24 cellular contexts compared by ENCODE assay signal in genomic region chr22:48336339-48337060, GRCh38.
"Had no signal": no experiment of that assay in that cellular context is flagged by ENCODE, and none has a peak within 500 bp of the region (broad histone marks: within the 10 kb centered on the region; RNA-seq: fewer than 3 reads in every experiment).

No MANE protein-coding gene starts in this region.

- H3K79me2 ChIP-seq: parathyroid adenoma had no signal

- DNase-seq: hippocampal formation; immature natural killer cell; left ventricle myocardium inferior; midbrain; mucosa of descending colon; naive thymus-derived CD4-positive, alpha-beta T cell; nucleus accumbens; right lobe of liver; stimulated activated CD4-positive, alpha-beta T cell treated with anti-CD3 and anti-CD28 coated beads, Interleukin-2, amount 100 ng/mL, for 24 hours; stimulated activated CD4-positive, alpha-beta T cell treated with anti-CD3 and anti-CD28 coated beads, Interleukin-4, amount 100 ng/mL, for 1 hour; stimulated activated naive B cell treated with anti-CD40 and anti-IgM and Interleukin-4, amounts not matched to agents 10 μg/mL and 1 μg/mL and 100 μg/mL, for 72 hours; stimulated activated naive CD8-positive, alpha-beta T cell treated with anti-CD3 and anti-CD28 coated beads, Interleukin-15, Interleukin-2, amounts not matched to agents 100 U/mL and 50 U/mL, for 24 hours; stomach; testis; thyroid gland; transverse colon had no signal

- H3K27ac Mint-ChIP-seq: immature natural killer cell; naive thymus-derived CD4-positive, alpha-beta T cell; natural killer cell treated with Interleukin-12 subunit alpha and Interleukin-12 subunit beta and Interleukin-15 and Interleukin-18, amount 100 ng/mL, for 72 hours; stimulated activated naive B cell treated with anti-CD40 and anti-IgM and Interleukin-4, amounts not matched to agents 10 μg/mL and 1 μg/mL and 100 μg/mL, for 72 hours had no signal

- H3K4me2 ChIP-seq: smooth muscle cell had no signal

- H3K4me1 ChIP-seq: left ventricle myocardium inferior, parathyroid adenoma, right atrium auricular region, right lobe of liver, stomach, testis, thyroid gland, transverse colon, upper lobe of left lung, vagina had no signal

- H3K9me3 ChIP-seq: left ventricle myocardium inferior, mucosa of descending colon, right atrium auricular region, right lobe of liver, stomach, testis, thyroid gland, transverse colon, upper lobe of left lung, vagina had no signal

- H2AFZ ChIP-seq: parathyroid adenoma had no signal

- ATAC-seq: mucosa of descending colon; naive thymus-derived CD4-positive, alpha-beta T cell; natural killer cell treated with Interleukin-12 subunit alpha and Interleukin-12 subunit beta and Interleukin-15 and Interleukin-18, amount 100 ng/mL, for 72 hours; right lobe of liver; stimulated activated naive B cell treated with anti-CD40 and anti-IgM and Interleukin-4, amounts not matched to agents 10 μg/mL and 1 μg/mL and 100 μg/mL, for 72 hours; stimulated activated naive CD8-positive, alpha-beta T cell treated with anti-CD3 and anti-CD28 coated beads, Interleukin-15, Interleukin-2, amounts not matched to agents 100 U/mL and 50 U/mL, for 24 hours had no signal

- FAIRE-seq: islet of Langerhans had no signal

- H3K4me3 ChIP-seq: left ventricle myocardium inferior, lung, mucosa of descending colon, right atrium auricular region, right lobe of liver, smooth muscle cell, stomach, testis, thyroid gland, transverse colon, upper lobe of left lung, vagina had no signal

- H3K9ac ChIP-seq: parathyroid adenoma had no signal

- H3K4me1 Mint-ChIP-seq: immature natural killer cell had no signal

- H3K36me3 Mint-ChIP-seq: immature natural killer cell; naive thymus-derived CD4-positive, alpha-beta T cell; natural killer cell treated with Interleukin-12 subunit alpha and Interleukin-12 subunit beta and Interleukin-15 and Interleukin-18, amount 100 ng/mL, for 72 hours; stimulated activated naive B cell treated with anti-CD40 and anti-IgM and Interleukin-4, amounts not matched to agents 10 μg/mL and 1 μg/mL and 100 μg/mL, for 72 hours had no signal

- H3K27me3 ChIP-seq: right atrium auricular region, right lobe of liver, testis, thyroid gland, upper lobe of left lung, vagina had no signal

- H3K36me3 ChIP-seq: left ventricle myocardium inferior, right atrium auricular region, right lobe of liver, stomach, thyroid gland, transverse colon, upper lobe of left lung, vagina had no signal

- H3K27ac ChIP-seq: left ventricle myocardium inferior, parathyroid adenoma, right atrium auricular region, right lobe of liver, stomach, testis, thyroid gland, transverse colon, upper lobe of left lung, vagina had no signal

- H3K4me3 Mint-ChIP-seq: immature natural killer cell; naive thymus-derived CD4-positive, alpha-beta T cell; natural killer cell treated with Interleukin-12 subunit alpha and Interleukin-12 subunit beta and Interleukin-15 and Interleukin-18, amount 100 ng/mL, for 72 hours; stimulated activated naive B cell treated with anti-CD40 and anti-IgM and Interleukin-4, amounts not matched to agents 10 μg/mL and 1 μg/mL and 100 μg/mL, for 72 hours had no signal
